1 cellular context compared by ENCODE assay signal in the genomic region with DNA sequence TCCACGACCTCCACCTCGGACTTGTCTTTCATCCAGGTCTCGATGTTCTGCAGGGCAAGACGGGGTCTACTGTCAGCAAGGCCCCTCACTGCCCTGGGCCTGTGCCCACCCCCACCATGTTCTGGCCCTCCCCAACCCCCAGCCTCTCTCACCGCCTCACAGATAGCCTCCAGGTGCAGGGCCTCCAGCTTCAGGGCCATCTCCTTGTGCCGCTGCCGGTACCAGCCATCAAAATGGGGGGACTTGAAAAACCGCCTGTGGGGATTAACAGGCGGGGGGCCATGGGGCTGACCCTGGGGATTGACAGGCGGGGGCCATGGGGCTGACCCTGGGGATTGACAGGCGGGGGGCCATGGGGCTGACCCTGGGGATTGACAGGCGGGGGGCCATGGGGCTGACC.
TF ChIP-seq lines count a peak whose summit lies in the region.

No MANE protein-coding gene starts in this region.

TF ChIP-seq in WTC11, 78 proteins besides CTCF, POLR2A, EP300 and RAD21:
- no peak for TF ChIP-seq ZNF263 (CRISPR knock-in tag; IDR thresholded peaks at IDR 0.05; ENCODE audit: low read depth)
- no peak for TF ChIP-seq CREM (CRISPR knock-in tag; IDR thresholded peaks at IDR 0.05)
- no peak for TF ChIP-seq MXD4 (CRISPR knock-in tag; IDR thresholded peaks at IDR 0.05; ENCODE audit: borderline replicate concordance)
- TF ChIP-seq, protein P1, sequence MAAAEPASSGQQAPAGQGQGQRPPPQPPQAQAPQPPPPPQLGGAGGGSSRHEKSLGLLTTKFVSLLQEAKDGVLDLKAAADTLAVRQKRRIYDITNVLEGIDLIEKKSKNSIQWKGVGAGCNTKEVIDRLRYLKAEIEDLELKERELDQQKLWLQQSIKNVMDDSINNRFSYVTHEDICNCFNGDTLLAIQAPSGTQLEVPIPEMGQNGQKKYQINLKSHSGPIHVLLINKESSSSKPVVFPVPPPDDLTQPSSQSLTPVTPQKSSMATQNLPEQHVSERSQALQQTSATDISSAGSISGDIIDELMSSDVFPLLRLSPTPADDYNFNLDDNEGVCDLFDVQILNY (CRISPR knock-in tag; IDR thresholded peaks at IDR 0.05): no peak
- TF ChIP-seq, protein P2, sequence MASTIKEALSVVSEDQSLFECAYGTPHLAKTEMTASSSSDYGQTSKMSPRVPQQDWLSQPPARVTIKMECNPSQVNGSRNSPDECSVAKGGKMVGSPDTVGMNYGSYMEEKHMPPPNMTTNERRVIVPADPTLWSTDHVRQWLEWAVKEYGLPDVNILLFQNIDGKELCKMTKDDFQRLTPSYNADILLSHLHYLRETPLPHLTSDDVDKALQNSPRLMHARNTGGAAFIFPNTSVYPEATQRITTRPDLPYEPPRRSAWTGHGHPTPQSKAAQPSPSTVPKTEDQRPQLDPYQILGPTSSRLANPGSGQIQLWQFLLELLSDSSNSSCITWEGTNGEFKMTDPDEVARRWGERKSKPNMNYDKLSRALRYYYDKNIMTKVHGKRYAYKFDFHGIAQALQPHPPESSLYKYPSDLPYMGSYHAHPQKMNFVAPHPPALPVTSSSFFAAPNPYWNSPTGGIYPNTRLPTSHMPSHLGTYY (CRISPR knock-in tag; IDR thresholded peaks at IDR 0.05): no peak
- TF ChIP-seq EMX1 (CRISPR knock-in tag; IDR thresholded peaks at IDR 0.05): no peak
- TF ChIP-seq, protein P3, sequence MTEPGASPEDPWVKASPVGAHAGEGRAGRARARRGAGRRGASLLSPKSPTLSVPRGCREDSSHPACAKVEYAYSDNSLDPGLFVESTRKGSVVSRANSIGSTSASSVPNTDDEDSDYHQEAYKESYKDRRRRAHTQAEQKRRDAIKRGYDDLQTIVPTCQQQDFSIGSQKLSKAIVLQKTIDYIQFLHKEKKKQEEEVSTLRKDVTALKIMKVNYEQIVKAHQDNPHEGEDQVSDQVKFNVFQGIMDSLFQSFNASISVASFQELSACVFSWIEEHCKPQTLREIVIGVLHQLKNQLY (CRISPR knock-in tag; IDR thresholded peaks at IDR 0.05): no peak
- TF ChIP-seq ZNF416 (CRISPR knock-in tag; IDR thresholded peaks at IDR 0.05): no peak
- TF ChIP-seq, protein P4, sequence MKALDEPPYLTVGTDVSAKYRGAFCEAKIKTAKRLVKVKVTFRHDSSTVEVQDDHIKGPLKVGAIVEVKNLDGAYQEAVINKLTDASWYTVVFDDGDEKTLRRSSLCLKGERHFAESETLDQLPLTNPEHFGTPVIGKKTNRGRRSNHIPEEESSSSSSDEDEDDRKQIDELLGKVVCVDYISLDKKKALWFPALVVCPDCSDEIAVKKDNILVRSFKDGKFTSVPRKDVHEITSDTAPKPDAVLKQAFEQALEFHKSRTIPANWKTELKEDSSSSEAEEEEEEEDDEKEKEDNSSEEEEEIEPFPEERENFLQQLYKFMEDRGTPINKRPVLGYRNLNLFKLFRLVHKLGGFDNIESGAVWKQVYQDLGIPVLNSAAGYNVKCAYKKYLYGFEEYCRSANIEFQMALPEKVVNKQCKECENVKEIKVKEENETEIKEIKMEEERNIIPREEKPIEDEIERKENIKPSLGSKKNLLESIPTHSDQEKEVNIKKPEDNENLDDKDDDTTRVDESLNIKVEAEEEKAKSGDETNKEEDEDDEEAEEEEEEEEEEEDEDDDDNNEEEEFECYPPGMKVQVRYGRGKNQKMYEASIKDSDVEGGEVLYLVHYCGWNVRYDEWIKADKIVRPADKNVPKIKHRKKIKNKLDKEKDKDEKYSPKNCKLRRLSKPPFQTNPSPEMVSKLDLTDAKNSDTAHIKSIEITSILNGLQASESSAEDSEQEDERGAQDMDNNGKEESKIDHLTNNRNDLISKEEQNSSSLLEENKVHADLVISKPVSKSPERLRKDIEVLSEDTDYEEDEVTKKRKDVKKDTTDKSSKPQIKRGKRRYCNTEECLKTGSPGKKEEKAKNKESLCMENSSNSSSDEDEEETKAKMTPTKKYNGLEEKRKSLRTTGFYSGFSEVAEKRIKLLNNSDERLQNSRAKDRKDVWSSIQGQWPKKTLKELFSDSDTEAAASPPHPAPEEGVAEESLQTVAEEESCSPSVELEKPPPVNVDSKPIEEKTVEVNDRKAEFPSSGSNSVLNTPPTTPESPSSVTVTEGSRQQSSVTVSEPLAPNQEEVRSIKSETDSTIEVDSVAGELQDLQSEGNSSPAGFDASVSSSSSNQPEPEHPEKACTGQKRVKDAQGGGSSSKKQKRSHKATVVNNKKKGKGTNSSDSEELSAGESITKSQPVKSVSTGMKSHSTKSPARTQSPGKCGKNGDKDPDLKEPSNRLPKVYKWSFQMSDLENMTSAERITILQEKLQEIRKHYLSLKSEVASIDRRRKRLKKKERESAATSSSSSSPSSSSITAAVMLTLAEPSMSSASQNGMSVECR (CRISPR knock-in tag; IDR thresholded peaks at IDR 0.05; ENCODE audit: borderline replicate concordance): no peak
- no peak for TF ChIP-seq GTF2I (CRISPR knock-in tag; conservative IDR thresholded peaks at IDR 0.05)
- TF ChIP-seq ZNF423 (CRISPR knock-in tag; IDR thresholded peaks at IDR 0.05): no peak
- TF ChIP-seq ZNF317 (CRISPR knock-in tag; IDR thresholded peaks at IDR 0.05; ENCODE audit: borderline replicate concordance, low read depth): no peak
- TF ChIP-seq, protein P5, sequence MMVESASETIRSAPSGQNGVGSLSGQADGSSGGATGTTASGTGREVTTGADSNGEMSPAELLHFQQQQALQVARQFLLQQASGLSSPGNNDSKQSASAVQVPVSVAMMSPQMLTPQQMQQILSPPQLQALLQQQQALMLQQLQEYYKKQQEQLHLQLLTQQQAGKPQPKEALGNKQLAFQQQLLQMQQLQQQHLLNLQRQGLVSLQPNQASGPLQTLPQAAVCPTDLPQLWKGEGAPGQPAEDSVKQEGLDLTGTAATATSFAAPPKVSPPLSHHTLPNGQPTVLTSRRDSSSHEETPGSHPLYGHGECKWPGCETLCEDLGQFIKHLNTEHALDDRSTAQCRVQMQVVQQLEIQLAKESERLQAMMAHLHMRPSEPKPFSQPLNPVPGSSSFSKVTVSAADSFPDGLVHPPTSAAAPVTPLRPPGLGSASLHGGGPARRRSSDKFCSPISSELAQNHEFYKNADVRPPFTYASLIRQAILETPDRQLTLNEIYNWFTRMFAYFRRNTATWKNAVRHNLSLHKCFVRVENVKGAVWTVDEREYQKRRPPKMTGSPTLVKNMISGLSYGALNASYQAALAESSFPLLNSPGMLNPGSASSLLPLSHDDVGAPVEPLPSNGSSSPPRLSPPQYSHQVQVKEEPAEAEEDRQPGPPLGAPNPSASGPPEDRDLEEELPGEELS (CRISPR knock-in tag; IDR thresholded peaks at IDR 0.05): no peak
- no peak for TF ChIP-seq SOX15 (CRISPR knock-in tag; IDR thresholded peaks at IDR 0.05)
- TF ChIP-seq, protein P6, sequence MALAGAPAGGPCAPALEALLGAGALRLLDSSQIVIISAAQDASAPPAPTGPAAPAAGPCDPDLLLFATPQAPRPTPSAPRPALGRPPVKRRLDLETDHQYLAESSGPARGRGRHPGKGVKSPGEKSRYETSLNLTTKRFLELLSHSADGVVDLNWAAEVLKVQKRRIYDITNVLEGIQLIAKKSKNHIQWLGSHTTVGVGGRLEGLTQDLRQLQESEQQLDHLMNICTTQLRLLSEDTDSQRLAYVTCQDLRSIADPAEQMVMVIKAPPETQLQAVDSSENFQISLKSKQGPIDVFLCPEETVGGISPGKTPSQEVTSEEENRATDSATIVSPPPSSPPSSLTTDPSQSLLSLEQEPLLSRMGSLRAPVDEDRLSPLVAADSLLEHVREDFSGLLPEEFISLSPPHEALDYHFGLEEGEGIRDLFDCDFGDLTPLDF (CRISPR knock-in tag; IDR thresholded peaks at IDR 0.05): no peak
- TF ChIP-seq KAT7 (CRISPR knock-in tag; IDR thresholded peaks at IDR 0.05; ENCODE audit: borderline replicate concordance): no peak
- no peak for TF ChIP-seq NR1H2 (CRISPR knock-in tag; IDR thresholded peaks at IDR 0.05)
- TF ChIP-seq ZNF121 (CRISPR knock-in tag; IDR thresholded peaks at IDR 0.05): no peak
